25 cellular contexts compared by ENCODE assay signal in genomic region chr11:42768576-42768975, GRCh38.
"Had no signal": no experiment of that assay in that cellular context is flagged by ENCODE, and none has a peak within 500 bp of the region (broad histone marks: within the 10 kb centered on the region; RNA-seq: fewer than 3 reads in every experiment).

No MANE protein-coding gene starts in this region.

- ATAC-seq: naive thymus-derived CD8-positive, alpha-beta T cell; natural killer cell treated with Interleukin-12 subunit alpha and Interleukin-12 subunit beta and Interleukin-15 and Interleukin-18, amount 100 ng/mL, for 72 hours; pancreas; psoas muscle; right cardiac atrium; right lobe of liver; stimulated activated effector memory CD8-positive, alpha-beta T cell treated with anti-CD3 and anti-CD28 coated beads, Interleukin-12 subunit alpha, Interleukin-12 subunit beta, amount 100 ng/mL, for 72 hours; stimulated activated naive B cell treated with anti-CD40 and anti-IgM and Interleukin-4, amounts not matched to agents 10 μg/mL and 1 μg/mL and 100 μg/mL, for 72 hours had no signal

- H3K27ac ChIP-seq: neutrophil, pancreas, psoas muscle, right lobe of liver, sigmoid colon, stomach, thoracic aorta, thyroid gland, tibial nerve, upper lobe of left lung, vagina had no signal

- H3K36me3 ChIP-seq: neutrophil, pancreas, right lobe of liver, sigmoid colon, stomach, thoracic aorta, thyroid gland, tibial nerve, upper lobe of left lung, vagina had no signal

- H3K9me3 ChIP-seq: neutrophil, pancreas, psoas muscle, right lobe of liver, sigmoid colon, stomach, thoracic aorta, thyroid gland, tibial nerve, upper lobe of left lung, vagina had no signal

- H3K4me3 ChIP-seq: pancreas, psoas muscle, right lobe of liver, sigmoid colon, stomach, thoracic aorta, thyroid gland, tibial nerve, upper lobe of left lung, vagina had no signal

- H3K27me3 ChIP-seq: neutrophil, pancreas, right lobe of liver, sigmoid colon, stomach, thyroid gland, tibial nerve, upper lobe of left lung, vagina had no signal

- DNase-seq: naive thymus-derived CD8-positive, alpha-beta T cell; nephron progenitor cell; nucleus accumbens; pancreas; psoas muscle; right cardiac atrium; right lobe of liver; sigmoid colon; small intestine; stimulated activated CD4-positive, alpha-beta T cell treated with anti-CD3 and anti-CD28 coated beads, Interleukin-15, amount 100 ng/mL, for 24 hours; stimulated activated CD4-positive, alpha-beta T cell treated with anti-CD3 and anti-CD28 coated beads, Interleukin-2, amount 100 ng/mL, for 24 hours; stimulated activated CD4-positive, alpha-beta T cell treated with anti-CD3 and anti-CD28 coated beads, Interleukin-2, amount 100 ng/mL, for 48 hours; stimulated activated CD4-positive, alpha-beta T cell treated with anti-CD3 and anti-CD28 coated beads, Interleukin-4, amount 100 ng/mL, for 24 hours; stimulated activated naive B cell treated with anti-CD40 and anti-IgM and Interleukin-4, amounts not matched to agents 10 μg/mL and 1 μg/mL and 100 μg/mL, for 72 hours; stimulated activated naive CD4-positive, alpha-beta T cell treated with Interleukin-2 at 50 U/mL for 16 hours; stomach; thyroid gland; trophoblast cell; upper lobe of left lung had no signal

- H3K4me1 ChIP-seq: pancreas, psoas muscle, right lobe of liver, sigmoid colon, stomach, thyroid gland, tibial nerve, upper lobe of left lung, vagina had no signal
